ENCODE assay signal across 7 cellular contexts in the genomic region with DNA sequence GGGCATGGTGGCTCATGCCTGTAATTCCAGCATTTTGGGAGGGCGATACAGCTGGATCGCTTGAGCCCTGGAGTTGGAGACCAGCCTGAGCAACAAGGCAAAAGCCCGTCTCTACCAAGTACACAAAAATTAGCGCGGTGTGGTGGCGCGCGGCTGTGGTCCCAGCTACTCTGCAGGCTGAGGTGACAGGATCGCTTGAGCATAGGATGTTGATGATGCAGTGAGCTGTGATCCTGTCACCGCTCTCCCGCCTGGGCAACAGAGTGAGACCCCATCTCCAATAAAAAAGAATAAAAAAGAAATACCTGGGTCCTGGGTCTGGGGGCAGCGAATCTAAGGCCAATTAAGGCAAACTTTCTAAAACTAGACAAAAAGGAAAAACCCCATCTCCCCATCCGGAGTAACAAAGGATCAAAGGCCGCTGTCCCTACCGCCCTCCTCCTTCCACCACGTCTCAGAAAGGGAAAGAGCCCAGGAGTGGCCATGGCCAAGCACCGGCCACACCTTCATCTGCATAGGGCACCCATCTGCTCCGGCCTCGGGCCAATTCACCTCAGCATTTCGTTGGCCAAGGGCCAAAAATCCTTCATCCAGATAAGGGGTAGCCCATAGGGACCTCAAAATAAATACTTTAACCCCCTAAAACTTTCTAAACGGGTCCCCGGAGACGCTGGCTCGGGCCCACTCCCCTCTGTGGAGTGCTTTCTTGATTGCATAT. TPM values are rescaled to one million over a fixed set of nuclear protein-coding genes. Genes with fewer than 3 reads are reported as not detected.
A peak's percentile ranks its signal among the peaks of the same experiment; 100 is the strongest.
DNase-seq lines count a peak whose midpoint lies in the region; ATAC-seq and TF ChIP-seq lines count a peak whose summit lies in the region.
"Had no signal": no experiment of that assay in that cellular context is flagged by ENCODE, and none has a peak within 500 bp of the region (broad histone marks: within the 10 kb centered on the region; RNA-seq: fewer than 3 reads in every experiment).

No MANE protein-coding gene starts in this region.

- no peaks in the 10 kb centered on the region for H3K27me3 ChIP-seq in heart right ventricle

- peaks cover 0 to 34% (median 0%) of the 10 kb centered on the region in 9 donors for H3K36me3 ChIP-seq in heart right ventricle

- intact Hi-C loops in heart right ventricle (cut with DNase I): loop anchor here in 3 of 10 donors (2.0 to 5.0 kb wide), 2 partner anchors 66 kb away; a partner anchor contains a TSS

- ATAC-seq in heart right ventricle (peak in 7 of 8 donors; percentile 42 to 75 (median 52)), GM21737 (IDR thresholded peaks at IDR 0.05; ENCODE audit: unreplicated experiment) (no peak)
- ATAC-seq: A549 had no signal

- H3K4me1 ChIP-seq in heart right ventricle: peaks cover 0 to 20% (median 16%) of the 10 kb centered on the region in 9 donors
- H3K4me1 ChIP-seq: A549 had no signal

- no peaks in the 10 kb centered on the region for H3K9me3 ChIP-seq in heart right ventricle

- DNase-seq in NCI-H1105 treated with DMSO at 0.1 percent for 48 hours (lab: John Stamatoyannopoulos, UW): peak; percentile 49
- DNase-seq in NCI-H1105 (lab: John Stamatoyannopoulos, UW): no peak
- DNase-seq in RKO (ENCODE audit: low spot score): peak; percentile 60
- peak; percentile 20 to 23 for DNase-seq in heart right ventricle
- DNase-seq in stromal cell of bone marrow (ENCODE audit: low read depth): peak; percentile 0

- H3K27ac ChIP-seq in heart right ventricle: peak overlapping the region; percentile 8 to 98 (median 92)
- H3K27ac ChIP-seq: A549 had no signal

- H3K4me3 ChIP-seq in heart right ventricle: peak overlapping the region; percentile 42 to 93 (median 76)
- H3K4me3 ChIP-seq: A549 had no signal

- 36 to 43% methylated on average over 24 of the region's 24 CpGs for WGBS in heart right ventricle, 2 donors

- no peak for TF ChIP-seq CTCF in heart right ventricle (IDR thresholded peaks at IDR 0.05)

RNA-seq across cellular contexts. Expression of a gene that starts 0.8 kb away (rescaled TPM):
- 10 to 100 TPM in 1 of 10 donors, 1 to 10 TPM in 9; 6.3 to 16.3 (median 7.6) TPM for total RNA-seq in heart right ventricle
- polyA plus RNA-seq in heart right ventricle: 10 to 100 TPM in 1 of 2 donors, 1 to 10 TPM in 1; 2.7 to 10.0 TPM
- polyA plus RNA-seq: A549 had no signal

RNA-seq across cellular contexts. Expression of a gene that starts 26.6 kb away (rescaled TPM):
- total RNA-seq in heart right ventricle: 1 to 10 TPM in 9 of 10 donors, under 1 TPM in 1; 0.76 to 2.3 (median 1.4) TPM
- 1 to 10 TPM in 1 of 2 donors, under 1 TPM in 1; 0.70 to 1.6 TPM for polyA plus RNA-seq in heart right ventricle
- polyA plus RNA-seq: A549 had no signal

RNA-seq across cellular contexts. Expression of a gene that starts 39.2 kb away (rescaled TPM):
- total RNA-seq in heart right ventricle: 10 to 100 TPM in 3 of 10 donors, 1 to 10 TPM in 7; 6.1 to 12.7 (median 9.2) TPM
- polyA plus RNA-seq in heart right ventricle: 1 to 10 TPM; 5.3 to 9.1 TPM
